26 cellular contexts compared by ENCODE assay signal in genomic region chr21:34958040-34958439, GRCh38.
"Had no signal": no experiment of that assay in that cellular context is flagged by ENCODE, and none has a peak within 500 bp of the region (broad histone marks: within the 10 kb centered on the region; RNA-seq: fewer than 3 reads in every experiment).

No MANE protein-coding gene starts in this region.

- H3K9me3 ChIP-seq: right atrium auricular region, SK-N-SH, suprapubic skin, tibial artery had no signal

- H3K27me3 ChIP-seq: brain microvascular endothelial cell, neural progenitor cell, right atrium auricular region, suprapubic skin, tibial artery had no signal

- DNase-seq: activated CD4-positive, alpha-beta T cell treated with anti-CD3 and anti-CD28 coated beads, Interleukin-2, amount 50 U/mL, for 1 hour; activated CD4-positive, CD25-positive, alpha-beta regulatory T cell treated with anti-CD3 and anti-CD28 coated beads, Interleukin-2, amount 50 U/mL, for 72 hours; activated naive CD4-positive, alpha-beta T cell; activated naive CD8-positive, alpha-beta T cell treated with anti-CD3 and anti-CD28 coated beads, Interleukin-2, amount 10 ng/mL, durations not matched to agents 7 days and 5 days; activated T-cell treated with anti-CD3 and anti-CD28 coated beads for 4 hours; amniotic stem cell; brain microvascular endothelial cell; dorsolateral prefrontal cortex; effector memory CD4-positive, alpha-beta T cell; glutamatergic neuron; islet precursor cell; left ventricle myocardium inferior; naive B cell; SK-N-SH; stimulated activated CD4-positive, alpha-beta T cell treated with anti-CD3 and anti-CD28 coated beads, Interleukin-1b, Interleukin-23, amount 100 ng/mL, for 48 hours; stimulated activated CD4-positive, alpha-beta T cell treated with anti-CD3 and anti-CD28 coated beads, Interleukin-4, amount 100 ng/mL, for 4 hours; stimulated activated CD8-positive, alpha-beta memory T cell treated with anti-CD3 and anti-CD28 coated beads, Interleukin-4, amount 100 ng/mL, for 48 hours; stimulated activated naive B cell treated with anti-CD40 and anti-IgM and Interleukin-4, amounts not matched to agents 10 μg/mL and 1 μg/mL and 100 μg/mL, for 72 hours; SW 1271; tibial artery had no signal

- H3K4me1 Mint-ChIP-seq: mesothelial cell of epicardium had no signal

- H3K27ac ChIP-seq: brain microvascular endothelial cell, coronary artery, dorsolateral prefrontal cortex, left ventricle myocardium inferior, neural progenitor cell, right atrium auricular region, suprapubic skin, tibial artery had no signal

- ATAC-seq: stimulated activated naive B cell treated with anti-CD40 and anti-IgM and Interleukin-4, amounts not matched to agents 10 μg/mL and 1 μg/mL and 100 μg/mL, for 72 hours had no signal

- H3K36me3 Mint-ChIP-seq: mesothelial cell of epicardium, neural progenitor cell had no signal

- H3K4me3 ChIP-seq: coronary artery, dorsolateral prefrontal cortex, left ventricle myocardium inferior, neural progenitor cell, right atrium auricular region, smooth muscle cell, suprapubic skin, tibial artery had no signal

- H3K4me3 Mint-ChIP-seq: activated naive CD8-positive, alpha-beta T cell treated with anti-CD3 and anti-CD28 coated beads, Interleukin-2, amount 10 ng/mL, durations not matched to agents 7 days and 5 days; mesothelial cell of epicardium; neural progenitor cell; stimulated activated naive B cell treated with anti-CD40 and anti-IgM and Interleukin-4, amounts not matched to agents 10 μg/mL and 1 μg/mL and 100 μg/mL, for 72 hours had no signal

- H3K36me3 ChIP-seq: brain microvascular endothelial cell, left ventricle myocardium inferior, neural progenitor cell, right atrium auricular region, suprapubic skin, tibial artery had no signal

- H3K9me3 Mint-ChIP-seq: activated naive CD8-positive, alpha-beta T cell treated with anti-CD3 and anti-CD28 coated beads, Interleukin-2, amount 10 ng/mL, durations not matched to agents 7 days and 5 days; neural progenitor cell had no signal

- H3K4me1 ChIP-seq: left ventricle myocardium inferior, right atrium auricular region, tibial artery had no signal

- H3K27ac Mint-ChIP-seq: activated naive CD8-positive, alpha-beta T cell treated with anti-CD3 and anti-CD28 coated beads, Interleukin-2, amount 10 ng/mL, durations not matched to agents 7 days and 5 days; mesothelial cell of epicardium; naive B cell; neural progenitor cell; stimulated activated naive B cell treated with anti-CD40 and anti-IgM and Interleukin-4, amounts not matched to agents 10 μg/mL and 1 μg/mL and 100 μg/mL, for 72 hours had no signal

- H3K27me3 Mint-ChIP-seq: activated naive CD8-positive, alpha-beta T cell treated with anti-CD3 and anti-CD28 coated beads, Interleukin-2, amount 10 ng/mL, durations not matched to agents 7 days and 5 days; naive B cell; stimulated activated naive B cell treated with anti-CD40 and anti-IgM and Interleukin-4, amounts not matched to agents 10 μg/mL and 1 μg/mL and 100 μg/mL, for 72 hours had no signal
